In genomic region chr11:575996-576756, GRCh38 we compare ENCODE assay signal across 8 cellular contexts. TPM values are rescaled to one million over a fixed set of nuclear protein-coding genes. Genes with fewer than 3 reads are reported as not detected.
DNase-seq lines count a peak whose midpoint lies in the region; ATAC-seq and TF ChIP-seq lines count a peak whose summit lies in the region.

Gene PHRF1, plus strand, starts transcription at chr11:576470. Its CDS starts 5,043 bp downstream, at chr11:581513.

- H3K9me3 ChIP-seq in OCI-LY1 (ENCODE audit: low read length) = no peaks in the 10 kb centered on the region

- H3F3A ChIP-seq in OCI-LY1 (ENCODE audit: insufficient read depth, low read length) = no peaks in the 10 kb centered on the region

- peak; percentile 98 for DNase-seq in D341Med (ENCODE audit: low spot score)
- peak; percentile 96 for DNase-seq in HuH-7 (ENCODE audit: low spot score)
- DNase-seq in activated CD8-positive, alpha-beta memory T cell treated with anti-CD3 and anti-CD28 coated beads, Interleukin-2, amount 50 U/mL, for 4 hours = peak; percentile 95
- peak; percentile 91 for DNase-seq in endothelial cell (ENCODE audit: low spot score)
- DNase-seq in midbrain (lab: John Stamatoyannopoulos, UW) = peak; percentile 98
- peak; percentile 85 to 91 for DNase-seq in stimulated activated CD8-positive, alpha-beta memory T cell treated with anti-CD3 and anti-CD28 coated beads, Interleukin-15, amount 100 ng/mL, for 48 hours (ENCODE audit: low read depth in 2 of 2)

- no peaks in the 10 kb centered on the region for H3K9me3 Mint-ChIP-seq in endothelial cell (ENCODE audit: unreplicated experiment)

- peaks cover 15% of the 10 kb centered on the region for H3K27me3 Mint-ChIP-seq in endothelial cell (ENCODE audit: unreplicated experiment)

- peaks cover 7% of the 10 kb centered on the region for H3K36me3 Mint-ChIP-seq in endothelial cell (ENCODE audit: low read depth, unreplicated experiment)

- peak within 1 kb of the TSS; percentile 99 for H3K9ac ChIP-seq in OCI-LY1 (ENCODE audit: low read length)

- peak within 1 kb of the TSS; percentile 100 for H3K4me2 ChIP-seq in OCI-LY1 (ENCODE audit: low read length)

- no peak for TF ChIP-seq CTCF in OCI-LY1 (IDR thresholded peaks at IDR 0.05; ENCODE audit: low read length)
- no peak for TF ChIP-seq CTCF in endothelial cell (IDR thresholded peaks at IDR 0.05; ENCODE audit: unreplicated experiment)

- no peaks in the 10 kb centered on the region for H4K20me1 ChIP-seq in OCI-LY1 (ENCODE audit: insufficient read depth, low read length)

- peak within 1 kb of the TSS; percentile 98 for H3K4me3 Mint-ChIP-seq in endothelial cell (ENCODE audit: unreplicated experiment)

- no peaks in the 10 kb centered on the region for H3K27me3 ChIP-seq in OCI-LY1 (ENCODE audit: insufficient read depth, low read length)

- peaks cover 21% of the 10 kb centered on the region for H3K4me1 Mint-ChIP-seq in endothelial cell (ENCODE audit: unreplicated experiment)

- H3K4me3 ChIP-seq in OCI-LY1 (ENCODE audit: low read depth, low read length, poor library complexity, severe bottlenecking) = peak within 1 kb of the TSS; percentile 99

- peak within 1 kb of the TSS; percentile 16; the same call in 1 of the 2 replicates for H2AFZ ChIP-seq in OCI-LY1 (ENCODE audit: low read length)

- peak; percentile 75 for ATAC-seq in GM21515 (IDR thresholded peaks at IDR 0.05; ENCODE audit: unreplicated experiment)

- H3K27ac Mint-ChIP-seq in endothelial cell (ENCODE audit: unreplicated experiment) = peak within 1 kb of the TSS; percentile 100

- no peaks in the 10 kb centered on the region for H3K9me2 ChIP-seq in OCI-LY1 (ENCODE audit: low read depth, low read length)

- peaks cover 47% of the 10 kb centered on the region for H3K4me1 ChIP-seq in OCI-LY1 (ENCODE audit: insufficient read depth, low read length, severe bottlenecking)

- peak within 1 kb of the TSS; percentile 86 for H3K27ac ChIP-seq in OCI-LY1 (ENCODE audit: low read depth, low read length, poor library complexity, severe bottlenecking)

- peaks cover 2% of the 10 kb centered on the region; the same call in 1 of the 2 replicates for H3K36me3 ChIP-seq in OCI-LY1 (ENCODE audit: insufficient read depth, low read length)

- H3K79me2 ChIP-seq in OCI-LY1 (ENCODE audit: insufficient read depth, low read length) = peaks cover 44% of the 10 kb centered on the region

RNA-seq across cellular contexts. Expression of gene PHRF1, which starts in this region (rescaled TPM):
- 29.5 TPM for total RNA-seq in endothelial cell (ENCODE audit: unreplicated experiment)

Comparison
In these comparisons a context has a peak if more than half of its experiments do, and no peak if none do; other contexts are left out.
1. Peak in every context shown above with its lines: DNase-seq, ATAC-seq, H3K4me3 ChIP-seq and H3K27ac ChIP-seq.